8 cellular contexts compared by ENCODE assay signal in the genomic region with DNA sequence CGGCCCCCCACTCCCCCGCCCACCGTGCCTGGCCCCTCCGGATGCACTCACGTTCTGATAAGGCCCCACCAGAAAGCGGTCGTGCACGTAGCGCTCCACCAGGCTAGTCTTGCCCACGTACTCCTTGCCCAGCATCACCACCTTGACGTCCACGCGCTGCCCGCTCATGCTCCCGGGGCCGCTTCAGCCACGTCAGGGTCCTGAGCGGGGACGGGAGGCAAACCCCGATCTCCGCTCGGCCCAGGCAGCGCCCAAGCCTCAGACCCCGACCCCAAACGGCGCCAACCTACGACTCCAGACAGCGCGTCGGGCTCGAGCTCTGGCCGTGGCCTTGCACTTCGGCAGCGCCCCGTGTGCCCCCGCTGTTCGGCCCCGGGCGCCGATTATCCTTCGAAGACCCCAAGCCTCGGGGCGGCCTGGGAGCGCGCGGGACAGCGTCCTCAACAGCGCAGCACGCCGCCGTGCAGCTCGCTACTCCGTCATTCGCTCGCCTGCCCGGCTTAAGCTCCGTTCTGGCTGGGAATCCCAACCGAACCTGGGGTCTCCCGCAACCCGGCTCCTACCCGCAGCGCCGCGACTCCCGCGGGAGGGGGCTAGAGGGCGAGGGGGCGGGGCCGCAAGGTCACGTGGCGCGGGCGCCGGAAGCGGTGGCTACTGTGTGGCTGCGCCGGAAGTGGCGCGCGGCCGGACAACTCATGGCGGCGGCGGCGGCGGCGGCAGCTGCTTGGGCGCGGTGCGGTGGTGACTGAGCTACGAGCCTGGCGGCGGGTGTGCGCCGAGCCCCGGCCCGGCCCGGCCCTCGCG. TPM values are rescaled to one million over a fixed set of nuclear protein-coding genes. Genes with fewer than 3 reads are reported as not detected.
DNase-seq lines count a peak whose midpoint lies in the region; ATAC-seq, FAIRE-seq and TF ChIP-seq lines count a peak whose summit lies in the region.

A gene with protein sequence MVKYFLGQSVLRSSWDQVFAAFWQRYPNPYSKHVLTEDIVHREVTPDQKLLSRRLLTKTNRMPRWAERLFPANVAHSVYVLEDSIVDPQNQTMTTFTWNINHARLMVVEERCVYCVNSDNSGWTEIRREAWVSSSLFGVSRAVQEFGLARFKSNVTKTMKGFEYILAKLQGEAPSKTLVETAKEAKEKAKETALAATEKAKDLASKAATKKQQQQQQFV (plus strand): TSS at position 679 of the 804 bp plus-strand sequence. CDS start 187 bp downstream, outside the sequence.
A gene (minus strand): TSS at position 599 of the 804 bp plus-strand sequence. CDS start 431 bp downstream, at position 168.

- H3K36me3 Mint-ChIP-seq in T-helper 17 cell (ENCODE audit: low read depth) = no peaks in the 10 kb centered on the region

- H3K9me3 ChIP-seq in T-helper 17 cell (ENCODE audit: control insufficient read depth, low read length, poor library complexity, severe bottlenecking) = no peaks in the 10 kb centered on the region

- no peaks in the 10 kb centered on the region for H3K27me3 Mint-ChIP-seq in T-helper 17 cell

- no peak for FAIRE-seq in urothelium cell line (lab: Jason Lieb, UNC)

- H3K4me1 Mint-ChIP-seq in T-helper 17 cell = peaks cover 50% of the 10 kb centered on the region

- H3K27ac Mint-ChIP-seq in T-helper 17 cell = peak within 1 kb of the TSS; percentile 89

- H3K4me3 Mint-ChIP-seq in T-helper 17 cell = peak within 1 kb of the TSS; percentile 93

- DNase-seq in GM12865 (ENCODE audit: low read depth) (peak; percentile 91), HFF-Myc (ENCODE audit: extremely low read depth, low read depth) (no peak), NCI-H1092 (lab: John Stamatoyannopoulos, UW) (peak; percentile 57), T-helper 17 cell (peak; percentile 82 to 87 (median 85)), amniotic stem cell (lab: John Stamatoyannopoulos, UW) (peak; percentile 88), left ventricle myocardium superior (peak; percentile 95), pulmonary artery endothelial cell (ENCODE audit: low read depth, low spot score) (no peak), urothelium cell line (ENCODE audit: low spot score) (peak; percentile 93)

- TF ChIP-seq CTCF in GM12865 (IDR thresholded peaks at IDR 0.05; ENCODE audit: insufficient read depth, low read depth, low read length, missing control alignments) (peak; percentile 43), HFF-Myc (IDR thresholded peaks at IDR 0.05; ENCODE audit: low read depth, low read length, missing control alignments) (peak; percentile 25)

- ATAC-seq in T-helper 17 cell = peak; percentile 70
- peak; percentile 86 for ATAC-seq in left ventricle myocardium superior

- intact Hi-C loops in left ventricle myocardium superior (cut with micrococcal nuclease) = no loop called here

- H3K4me3 ChIP-seq in GM12865 (ENCODE audit: low read depth, low read length) = peak within 1 kb of the TSS; percentile 77
- peak within 1 kb of the TSS; percentile 78 for H3K4me3 ChIP-seq in HFF-Myc (replicated peaks; ENCODE audit: low read depth, low read length)

RNA-seq across cellular contexts. Expression of the first gene that starts in this region (rescaled TPM):
- total RNA-seq in T-helper 17 cell (10 to 100 TPM; 44.9 to 55.8 TPM), left ventricle myocardium superior (35.2 TPM), pulmonary artery endothelial cell (144 and 147 TPM in 2 replicates)

RNA-seq across cellular contexts. Expression of the second gene that starts in this region (rescaled TPM):
- total RNA-seq in T-helper 17 cell = 10 to 100 TPM in 1 of 2 donors, 1 to 10 TPM in 1; 8.8 to 17.6 TPM
- total RNA-seq in left ventricle myocardium superior = 21.6 TPM
- total RNA-seq in pulmonary artery endothelial cell = 15.4 and 22.2 TPM in 2 replicates

Comparison
In these comparisons a context has a peak if more than half of its experiments do, and no peak if none do; other contexts are left out.
1. DNase-seq: peak in GM12865 (single experiment), NCI-H1092 (single experiment), T-helper 17 cell (3 of 3), amniotic stem cell (single experiment), left ventricle myocardium superior (single experiment) and urothelium cell line (single experiment); none in HFF-Myc (single experiment) and pulmonary artery endothelial cell (single experiment).